1 cellular context compared by ENCODE assay signal in the genomic region with DNA sequence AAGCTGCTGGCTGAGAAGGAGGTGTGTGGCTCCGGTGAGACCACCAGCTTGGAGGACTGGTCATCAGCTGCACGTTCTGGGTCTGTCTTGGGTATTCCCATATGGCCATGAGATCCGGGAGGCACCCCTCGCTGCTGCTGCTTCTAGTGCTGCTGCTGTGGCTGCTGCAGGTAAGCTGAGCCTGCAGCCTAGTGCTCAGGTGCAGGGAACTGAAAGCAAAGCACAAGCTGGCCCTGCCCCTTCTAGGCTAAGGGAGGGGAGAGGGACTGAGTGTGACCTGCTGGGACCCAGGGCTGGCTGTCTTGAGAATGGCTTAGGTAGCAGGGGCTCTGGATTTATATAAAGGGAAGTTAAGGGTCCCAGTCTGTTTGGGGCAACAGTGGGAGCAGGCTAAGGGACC.
TF ChIP-seq lines count a peak whose summit lies in the region.

No MANE protein-coding gene starts in this region.

TF ChIP-seq in H1, 55 proteins besides CTCF, POLR2A, EP300 and RAD21:
- TF ChIP-seq TEAD4 (IDR thresholded peaks at IDR 0.05; ENCODE audit: low read depth, low read length) (no peak), CREB1 (IDR thresholded peaks at IDR 0.05) (no peak), SP2 (IDR thresholded peaks at IDR 0.05; ENCODE audit: low read length) (no peak), SP4 (IDR thresholded peaks at IDR 0.05; ENCODE audit: low read length) (no peak), BRCA1 (IDR thresholded peaks at IDR 0.05; ENCODE audit: low read depth, low read length) (no peak), CHD2 (IDR thresholded peaks at IDR 0.05; ENCODE audit: low read length) (no peak), POLR2AphosphoS5 (IDR thresholded peaks at IDR 0.05; ENCODE audit: low read depth, low read length) (no peak), ASH2L (IDR thresholded peaks at IDR 0.05; ENCODE audit: low read length) (no peak), RXRA (IDR thresholded peaks at IDR 0.05; ENCODE audit: insufficient read depth, low read depth, low read length) (no peak), RFX5 (IDR thresholded peaks at IDR 0.05; ENCODE audit: borderline replicate concordance, low read depth, low read length) (no peak), CEBPB (IDR thresholded peaks at IDR 0.05; ENCODE audit: low read depth, low read length) (no peak), CBX8 (IDR thresholded peaks at IDR 0.05; ENCODE audit: borderline replicate concordance, low read depth, low read length) (no peak), TAF1 (IDR thresholded peaks at IDR 0.05; ENCODE audit: low read depth, low read length) (no peak), POU5F1 (IDR thresholded peaks at IDR 0.05; ENCODE audit: low read depth, low read length) (no peak), EGR1 (IDR thresholded peaks at IDR 0.05; ENCODE audit: borderline replicate concordance, low read depth, low read length) (no peak), GABPA (IDR thresholded peaks at IDR 0.05; ENCODE audit: borderline replicate concordance, insufficient read depth, low read length) (no peak), SIX5 (IDR thresholded peaks at IDR 0.05; ENCODE audit: low read depth, low read length) (no peak)
- TF ChIP-seq, protein P1, sequence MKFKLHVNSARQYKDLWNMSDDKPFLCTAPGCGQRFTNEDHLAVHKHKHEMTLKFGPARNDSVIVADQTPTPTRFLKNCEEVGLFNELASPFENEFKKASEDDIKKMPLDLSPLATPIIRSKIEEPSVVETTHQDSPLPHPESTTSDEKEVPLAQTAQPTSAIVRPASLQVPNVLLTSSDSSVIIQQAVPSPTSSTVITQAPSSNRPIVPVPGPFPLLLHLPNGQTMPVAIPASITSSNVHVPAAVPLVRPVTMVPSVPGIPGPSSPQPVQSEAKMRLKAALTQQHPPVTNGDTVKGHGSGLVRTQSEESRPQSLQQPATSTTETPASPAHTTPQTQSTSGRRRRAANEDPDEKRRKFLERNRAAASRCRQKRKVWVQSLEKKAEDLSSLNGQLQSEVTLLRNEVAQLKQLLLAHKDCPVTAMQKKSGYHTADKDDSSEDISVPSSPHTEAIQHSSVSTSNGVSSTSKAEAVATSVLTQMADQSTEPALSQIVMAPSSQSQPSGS (IDR thresholded peaks at IDR 0.05; ENCODE audit: low read length) = no peak
- TF ChIP-seq, protein P2, sequence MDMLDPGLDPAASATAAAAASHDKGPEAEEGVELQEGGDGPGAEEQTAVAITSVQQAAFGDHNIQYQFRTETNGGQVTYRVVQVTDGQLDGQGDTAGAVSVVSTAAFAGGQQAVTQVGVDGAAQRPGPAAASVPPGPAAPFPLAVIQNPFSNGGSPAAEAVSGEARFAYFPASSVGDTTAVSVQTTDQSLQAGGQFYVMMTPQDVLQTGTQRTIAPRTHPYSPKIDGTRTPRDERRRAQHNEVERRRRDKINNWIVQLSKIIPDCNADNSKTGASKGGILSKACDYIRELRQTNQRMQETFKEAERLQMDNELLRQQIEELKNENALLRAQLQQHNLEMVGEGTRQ (IDR thresholded peaks at IDR 0.05; ENCODE audit: low read length) = no peak
